25 cellular contexts compared by ENCODE assay signal in the genomic region with DNA sequence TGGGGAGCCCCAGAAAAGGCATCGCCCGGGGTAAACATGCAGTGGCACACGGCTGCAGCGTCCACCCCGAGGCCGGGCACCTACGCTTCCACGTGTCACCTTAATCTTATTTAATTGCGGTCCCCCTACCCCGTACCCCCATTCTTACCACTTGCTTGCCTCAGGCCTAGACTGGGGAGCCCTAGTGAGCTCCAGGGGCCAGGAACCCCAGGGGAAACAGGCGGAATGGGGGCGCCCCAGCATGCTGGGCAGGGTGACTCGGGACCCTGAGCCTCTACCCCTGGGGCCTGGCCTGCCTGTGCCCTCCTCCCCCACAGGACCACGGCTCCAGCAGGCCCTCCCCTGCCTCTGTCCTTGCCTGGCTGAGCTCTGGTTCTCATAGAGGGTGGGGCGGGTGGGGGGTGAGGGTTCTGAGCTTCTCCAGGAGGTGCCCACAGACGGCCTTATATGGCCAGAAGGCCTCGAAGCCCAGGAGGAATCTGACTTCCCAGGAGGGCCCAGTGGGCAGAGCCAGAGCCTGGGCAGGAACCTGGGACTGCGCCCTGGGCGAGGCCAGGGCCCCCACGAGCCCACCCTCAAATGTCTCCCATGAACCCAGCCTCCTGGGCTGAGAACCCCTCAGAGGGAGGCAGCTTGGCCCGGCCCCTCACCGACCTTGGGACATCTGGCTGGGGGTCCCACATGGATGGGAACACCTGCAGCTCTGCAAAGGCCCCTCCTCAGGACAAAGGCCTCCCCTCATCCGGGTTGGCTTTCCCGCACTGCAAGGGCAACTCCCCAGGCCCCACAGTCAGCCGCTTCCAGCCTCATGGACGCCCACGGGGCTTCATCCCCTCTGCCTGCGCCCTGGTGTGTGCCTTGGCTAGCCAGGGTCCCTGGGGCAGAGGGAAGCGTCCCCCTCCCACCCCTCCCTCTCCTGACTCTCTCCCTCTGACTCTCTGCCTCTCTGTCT. TPM values are rescaled to one million over a fixed set of nuclear protein-coding genes. Genes with fewer than 3 reads are reported as not detected.
A peak's percentile ranks its signal among the peaks of the same experiment; 100 is the strongest.
DNase-seq lines count a peak whose midpoint lies in the region; ATAC-seq and TF ChIP-seq lines count a peak whose summit lies in the region.
"Had no signal": no experiment of that assay in that cellular context is flagged by ENCODE, and none has a peak within 500 bp of the region (broad histone marks: within the 10 kb centered on the region; RNA-seq: fewer than 3 reads in every experiment).

No MANE protein-coding gene starts in this region.

- H3K4me1 ChIP-seq in Panc1 (ENCODE audit: control insufficient read depth, insufficient read depth, low read length), result peaks cover 84% of the 10 kb centered on the region
- H3K4me1 ChIP-seq in transverse colon, result peaks cover 57 to 72% (median 67%) of the 10 kb centered on the region in 4 donors

- no peak overlapping the region for H3K4me3 Mint-ChIP-seq in central memory CD8-positive, alpha-beta T cell
- H3K4me3 Mint-ChIP-seq in nephron, result peak overlapping the region in 2 of 3 experiments; percentile 2 to 52
- H3K4me3 Mint-ChIP-seq: activated B cell treated with CpG ODN at 0.5 μM for 24 hours; activated naive CD4-positive, alpha-beta T cell treated with anti-CD3 and anti-CD28 coated beads, Interleukin-2, amount 50 U/mL, for 24 hours had no signal

- TF ChIP-seq CTCF in Panc1 (IDR thresholded peaks at IDR 0.05) (no peak), nephron (IDR thresholded peaks at IDR 0.05; ENCODE audit: unreplicated experiment in 3 of 3) (no peak), transverse colon (IDR thresholded peaks at IDR 0.05) (no peak)

- ATAC-seq in Panc1, result no peak
- ATAC-seq in central memory CD8-positive, alpha-beta T cell (replicated peaks; ENCODE audit: extremely low read depth, poor library complexity, severe bottlenecking), result no peak
- ATAC-seq: left ventricle myocardium superior had no signal

- CTCF ChIA-PET in Panc1 (lab: Charles Lee), result interaction anchor here (0.6 to 1.2 kb wide), 2 partner anchors 10 to 23 kb away, joined by 3 to 4 read pairs; no protein-coding TSS in a partner anchor

- no peak for TF ChIP-seq POLR2A in transverse colon (IDR thresholded peaks at IDR 0.05)

- no peaks in the 10 kb centered on the region for H3K9me3 Mint-ChIP-seq in central memory CD8-positive, alpha-beta T cell
- H3K9me3 Mint-ChIP-seq in nephron, result peaks cover 4% of the 10 kb centered on the region
- H3K9me3 Mint-ChIP-seq: activated B cell treated with CpG ODN at 0.5 μM for 24 hours; activated naive CD4-positive, alpha-beta T cell treated with anti-CD3 and anti-CD28 coated beads, Interleukin-2, amount 50 U/mL, for 24 hours had no signal

- in situ Hi-C loops in Panc1 (cut with HindIII; ENCODE audit: low pct_unique_long_range_greater_than_20kb, low sequenced_read_pairs), result no loop called here
- in situ Hi-C loops in transverse colon (cut with MboI; ENCODE audit: low pct_ligation_motif_present in 1 of 4, low pct_unique_long_range_greater_than_20kb in 1 of 4, low sequenced_read_pairs in 3 of 4), result no loop called here

- H3K4me3 ChIP-seq in Panc1 (ENCODE audit: low read depth in 2 of 2, low read length in 2 of 2) (no peak overlapping the region), transverse colon (no peak overlapping the region)

- peaks cover 2% of the 10 kb centered on the region for H3K36me3 Mint-ChIP-seq in central memory CD8-positive, alpha-beta T cell (ENCODE audit: insufficient read depth)
- H3K36me3 Mint-ChIP-seq in nephron (ENCODE audit: low read depth), result peaks cover 7% of the 10 kb centered on the region
- H3K36me3 Mint-ChIP-seq: activated naive CD4-positive, alpha-beta T cell treated with anti-CD3 and anti-CD28 coated beads, Interleukin-2, amount 50 U/mL, for 24 hours; CD14-positive monocyte had no signal

- BruUV-seq in Panc1 (replicated peaks; lab: Mats Ljungman, UMichigan), result no TSS peak

- DNase-seq in Panc1 (ENCODE audit: low read depth, low spot score) (no peak), transverse colon (no peak), NCI-H1694 treated with DMSO at 0.1 percent for 48 hours (lab: John Stamatoyannopoulos, UW) (no peak), NOMO-1 treated with DMSO at 0.1 percent for 48 hours (lab: John Stamatoyannopoulos, UW; ENCODE audit: unreplicated experiment) (no peak), NCI-H524 treated with DMSO at 0.1 percent for 48 hours (lab: John Stamatoyannopoulos, UW) (no peak)
- DNase-seq in central memory CD8-positive, alpha-beta T cell (ENCODE audit: low spot score in 2 of 2), result no peak
- DNase-seq: activated B cell treated with CpG ODN at 0.5 μM for 24 hours; EL; H7; hypothalamus; left ventricle myocardium superior; NCI-H187 treated with DMSO at 0.1 percent for 48 hours; NCI-H69; stimulated activated CD8-positive, alpha-beta memory T cell treated with anti-CD3 and anti-CD28 coated beads, Interleukin-4, amount 100 ng/mL, for 48 hours; T-helper 9 cell had no signal

- H3K36me3 ChIP-seq in Panc1 (ENCODE audit: control insufficient read depth, insufficient read depth, low read length) (no peaks in the 10 kb centered on the region), transverse colon (no peaks in the 10 kb centered on the region)

- no peak for TF ChIP-seq EP300 in transverse colon (IDR thresholded peaks at IDR 0.05; ENCODE audit: low read depth)

- POLR2A ChIA-PET in Panc1 (lab: Charles Lee), result interaction anchor here (0.6 to 0.9 kb wide), 2 partner anchors 73 to 409 kb away, joined by 3 to 12 read pairs; no protein-coding TSS in a partner anchor

- WGBS in transverse colon (ENCODE audit: low coverage in 1 of 2), 2 donors, result 64 to 65% methylated on average over 3 to 23 of the region's 29 CpGs

- H3K27me3 ChIP-seq in Panc1 (ENCODE audit: control insufficient read depth, insufficient read depth, low read length), result no peaks in the 10 kb centered on the region
- H3K27me3 ChIP-seq in transverse colon, result peaks cover 43% of the 10 kb centered on the region

- no peaks in the 10 kb centered on the region for H3K4me1 Mint-ChIP-seq in central memory CD8-positive, alpha-beta T cell
- peaks cover 41% of the 10 kb centered on the region for H3K4me1 Mint-ChIP-seq in nephron
- H3K4me1 Mint-ChIP-seq: activated naive CD4-positive, alpha-beta T cell treated with anti-CD3 and anti-CD28 coated beads, Interleukin-2, amount 50 U/mL, for 24 hours had no signal

- H3K27ac ChIP-seq in Panc1 (ENCODE audit: low read length) (peak overlapping the region; percentile 58; the same call in 1 of the 2 replicates), transverse colon (peak overlapping the region; percentile 86 to 97 (median 88))
- H3K27ac ChIP-seq: parathyroid adenoma had no signal

- H3K27me3 Mint-ChIP-seq in central memory CD8-positive, alpha-beta T cell, result peaks cover 36% of the 10 kb centered on the region
- H3K27me3 Mint-ChIP-seq in nephron (ENCODE audit: low read depth), result peaks cover 4% of the 10 kb centered on the region

- H3K27ac Mint-ChIP-seq in central memory CD8-positive, alpha-beta T cell (ENCODE audit: low read depth), result peak overlapping the region; percentile 3
- peak overlapping the region; percentile 46 to 71 (median 67) for H3K27ac Mint-ChIP-seq in nephron
- H3K27ac Mint-ChIP-seq: activated B cell treated with CpG ODN at 0.5 μM for 24 hours; activated naive CD4-positive, alpha-beta T cell treated with anti-CD3 and anti-CD28 coated beads, Interleukin-2, amount 50 U/mL, for 24 hours; CD14-positive monocyte had no signal

- intact Hi-C loops in Panc1 (cut with micrococcal nuclease; ENCODE audit: unreplicated experiment), result no loop called here
- intact Hi-C loops in transverse colon (cut with DNase I; ENCODE audit: low total_unique reads), result no loop called here

- H3K9me3 ChIP-seq in Panc1 (ENCODE audit: control insufficient read depth, insufficient read depth, low read depth, low read length) (no peaks in the 10 kb centered on the region), transverse colon (no peaks in the 10 kb centered on the region)

RNA-seq across cellular contexts. Expression of a gene that starts 5.2 kb away (rescaled TPM):
- 497 TPM for total RNA-seq in Panc1 (2021; ENCODE audit: unreplicated experiment)
- polyA plus RNA-seq in Panc1 (2012; ENCODE audit: insufficient read length), result 508 TPM
- total RNA-seq in transverse colon, result 100 to 1,000 TPM in 2 of 4 donors, 10 to 100 TPM in 2; 33.2 to 269 (median 91.3) TPM
- polyA plus RNA-seq: CD14-positive monocyte had no signal

RNA-seq across cellular contexts. Expression of a gene that starts 14.6 kb away (rescaled TPM):
- total RNA-seq in Panc1 (2021; ENCODE audit: unreplicated experiment) (1,761 TPM), transverse colon (1,000 to 10,000 TPM in 3 of 4 donors, 100 to 1,000 TPM in 1; 585 to 2,728 (median 1,375) TPM)
- polyA plus RNA-seq in Panc1 (2012; ENCODE audit: insufficient read length), result 4,052 TPM

RNA-seq across cellular contexts. Expression of a gene that starts 34.8 kb away (rescaled TPM):
- total RNA-seq in Panc1 (2021; ENCODE audit: unreplicated experiment) (9.8 TPM), transverse colon (10 to 100 TPM in 1 of 4 donors, 1 to 10 TPM in 3; 3.7 to 10.1 (median 8.5) TPM)
- polyA plus RNA-seq in Panc1 (2012; ENCODE audit: insufficient read length), result 12.0 TPM

RNA-seq across cellular contexts. Expression of a gene that starts 55.0 kb away (rescaled TPM):
- total RNA-seq in Panc1 (2021; ENCODE audit: unreplicated experiment), result not detected
- polyA plus RNA-seq in Panc1 (2012; ENCODE audit: insufficient read length), result not detected
- 1 to 10 TPM in 3 of 4 donors, under 1 TPM in 1; 0.75 to 9.4 (median 4.3) TPM for total RNA-seq in transverse colon
- total RNA-seq: activated B cell treated with CpG ODN at 0.5 μM for 24 hours, chondrocyte, fibroblast of villous mesenchyme, H7, left ventricle myocardium superior, LHCN-M2, skeletal muscle tissue, subcutaneous adipose tissue had no signal
- polyA plus RNA-seq: CD14-positive monocyte, neural cell had no signal
